ENCODE assay signal across 10 cellular contexts in the genomic region with DNA sequence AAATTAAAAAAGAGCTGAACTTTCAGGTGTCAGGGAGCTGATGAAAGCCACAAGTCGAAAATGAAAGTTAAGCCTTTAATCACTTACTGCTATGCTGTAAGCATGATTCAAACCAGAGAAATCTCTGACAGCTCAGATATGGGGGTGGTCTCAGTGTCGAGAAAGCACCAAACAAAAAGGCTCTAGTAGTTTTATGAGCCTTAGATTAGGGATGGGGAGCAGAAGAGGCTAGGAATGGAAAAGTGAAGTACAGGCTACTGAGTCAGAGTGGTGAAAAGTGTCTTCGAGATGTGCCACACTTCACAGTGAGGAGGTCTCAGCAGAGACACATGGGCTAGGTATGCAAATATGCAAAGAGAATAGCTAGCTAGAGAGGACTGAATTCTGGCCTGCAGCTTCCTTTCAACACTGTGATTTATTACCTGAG.
DNase-seq lines count a peak whose midpoint lies in the region; ATAC-seq, FAIRE-seq and TF ChIP-seq lines count a peak whose summit lies in the region.
"Had no signal": no experiment of that assay in that cellular context is flagged by ENCODE, and none has a peak within 500 bp of the region (broad histone marks: within the 10 kb centered on the region; RNA-seq: fewer than 3 reads in every experiment).

No MANE protein-coding gene starts in this region.

- no peak for DNase-seq in MCF 10A (ENCODE audit: unreplicated experiment)
- DNase-seq in breast epithelium (ENCODE audit: low spot score in 2 of 2): no peak
- DNase-seq in MM.1S: peak; percentile 75
- DNase-seq in urothelium cell line (ENCODE audit: low spot score): peak; percentile 2
- DNase-seq in NCI-H1694 (lab: John Stamatoyannopoulos, UW): no peak
- no peak for DNase-seq in posterior vena cava (ENCODE audit: low spot score)
- DNase-seq in WERI-Rb-1: no peak
- DNase-seq: T-cell had no signal

- CTCF ChIA-PET in MCF 10A (lab: Yijun Ruan, JAX): no interaction called here

- H3F3A ChIP-seq in MM.1S (ENCODE audit: insufficient read depth, low read length): no peaks in the 10 kb centered on the region; the same call in none of the 2 replicates

- no peaks in the 10 kb centered on the region for H3K9me2 ChIP-seq in MM.1S (replicated peaks; ENCODE audit: insufficient read depth, low read length)

- peak; percentile 93 for ATAC-seq in HG02642 (IDR thresholded peaks at IDR 0.05; ENCODE audit: poor library complexity, unreplicated experiment)
- ATAC-seq: T-cell had no signal

- H4K20me1 ChIP-seq in MM.1S (ENCODE audit: insufficient read depth, low read length): no peaks in the 10 kb centered on the region

- H3K27ac ChIP-seq in breast epithelium: no peak overlapping the region
- no peak overlapping the region for H3K27ac ChIP-seq in MM.1S (ENCODE audit: low read length)
- H3K27ac ChIP-seq in WERI-Rb-1: no peak overlapping the region

- FAIRE-seq in urothelium cell line (lab: Jason Lieb, UNC): no peak
- FAIRE-seq: islet of Langerhans had no signal

- POLR2A ChIA-PET in MCF 10A (lab: Yijun Ruan, JAX): no interaction called here

- H3K4me3 Mint-ChIP-seq in MCF 10A (ENCODE audit: unreplicated experiment): peak overlapping the region; percentile 55
- H3K4me3 Mint-ChIP-seq: T-cell had no signal

- intact Hi-C loops in MCF 10A (cut with micrococcal nuclease): no loop called here
- intact Hi-C loops in breast epithelium (cut with DNase I; ENCODE audit: low total_unique reads): no loop called here
- intact Hi-C loops in posterior vena cava (cut with DNase I): no loop called here

- H3K79me2 ChIP-seq in MM.1S (ENCODE audit: low read length): no peaks in the 10 kb centered on the region

- H3K27me3 ChIP-seq in breast epithelium (no peaks in the 10 kb centered on the region), MM.1S (replicated peaks; ENCODE audit: insufficient read depth, low read length) (peaks cover 54% of the 10 kb centered on the region), WERI-Rb-1 (ENCODE audit: insufficient read depth, low read depth, severe bottlenecking) (no peaks in the 10 kb centered on the region)

- H3K4me1 ChIP-seq in breast epithelium (no peaks in the 10 kb centered on the region), MM.1S (ENCODE audit: low read length) (peaks cover 8% of the 10 kb centered on the region; the same call in 1 of the 2 replicates)

- H3K4me2 ChIP-seq in MM.1S (ENCODE audit: low read depth, low read length): peak overlapping the region; percentile 30; the same call in 1 of the 2 replicates

- TF ChIP-seq CTCF in MCF 10A (IDR thresholded peaks at IDR 0.05; ENCODE audit: unreplicated experiment) (no peak), breast epithelium (IDR thresholded peaks at IDR 0.05) (no peak), MM.1S (IDR thresholded peaks at IDR 0.05; ENCODE audit: low read length) (no peak), WERI-Rb-1 (IDR thresholded peaks at IDR 0.05; ENCODE audit: low read depth, low read length) (no peak)

- no peak for TF ChIP-seq POLR2A in breast epithelium (IDR thresholded peaks at IDR 0.05)

- no peaks in the 10 kb centered on the region for H3K36me3 ChIP-seq in breast epithelium
- no peaks in the 10 kb centered on the region for H3K36me3 ChIP-seq in MM.1S (replicated peaks; ENCODE audit: insufficient read depth, low read length)
- H3K36me3 ChIP-seq in WERI-Rb-1: no peaks in the 10 kb centered on the region

- H3K4me1 Mint-ChIP-seq in MCF 10A (ENCODE audit: insufficient read depth, unreplicated experiment): peaks cover 6% of the 10 kb centered on the region
- H3K4me1 Mint-ChIP-seq: T-cell had no signal

- H3K9ac ChIP-seq in MM.1S (ENCODE audit: low read length): no peak overlapping the region

- no peak overlapping the region for H2AFZ ChIP-seq in MM.1S (ENCODE audit: low read length)

- no peaks in the 10 kb centered on the region for H3K9me3 ChIP-seq in breast epithelium
- no peaks in the 10 kb centered on the region for H3K9me3 ChIP-seq in MM.1S (replicated peaks; ENCODE audit: insufficient read depth, low read length)
- peaks cover 2% of the 10 kb centered on the region for H3K9me3 ChIP-seq in WERI-Rb-1 (ENCODE audit: severe bottlenecking)

- no peaks in the 10 kb centered on the region for H3K9me3 Mint-ChIP-seq in MCF 10A (ENCODE audit: unreplicated experiment)
- H3K9me3 Mint-ChIP-seq: T-cell had no signal

- no peak overlapping the region for H3K27ac Mint-ChIP-seq in MCF 10A (ENCODE audit: low read depth, unreplicated experiment)
- H3K27ac Mint-ChIP-seq: T-cell had no signal

- no TSS peak for BruUV-seq in MCF 10A (replicated peaks; lab: Mats Ljungman, UMichigan)

- no peaks in the 10 kb centered on the region for H3K27me3 Mint-ChIP-seq in MCF 10A (ENCODE audit: insufficient read depth, unreplicated experiment)
- H3K27me3 Mint-ChIP-seq: T-cell had no signal

- H3K4me3 ChIP-seq in breast epithelium (no peak overlapping the region), MM.1S (ENCODE audit: low read length) (no peak overlapping the region), WERI-Rb-1 (ENCODE audit: low read depth, low read length) (no peak overlapping the region)

- no peaks in the 10 kb centered on the region for H3K36me3 Mint-ChIP-seq in MCF 10A (ENCODE audit: insufficient read depth, unreplicated experiment)
- H3K36me3 Mint-ChIP-seq: T-cell had no signal

Comparison
In these comparisons a context has a peak if more than half of its experiments do, and no peak if none do; other contexts are left out.
1. DNase-seq: peak in MM.1S (single experiment) and urothelium cell line (single experiment); none in MCF 10A (single experiment), breast epithelium (0 of 2), NCI-H1694 (single experiment), posterior vena cava (single experiment) and WERI-Rb-1 (single experiment).